16 cellular contexts compared by ENCODE assay signal in the genomic region with DNA sequence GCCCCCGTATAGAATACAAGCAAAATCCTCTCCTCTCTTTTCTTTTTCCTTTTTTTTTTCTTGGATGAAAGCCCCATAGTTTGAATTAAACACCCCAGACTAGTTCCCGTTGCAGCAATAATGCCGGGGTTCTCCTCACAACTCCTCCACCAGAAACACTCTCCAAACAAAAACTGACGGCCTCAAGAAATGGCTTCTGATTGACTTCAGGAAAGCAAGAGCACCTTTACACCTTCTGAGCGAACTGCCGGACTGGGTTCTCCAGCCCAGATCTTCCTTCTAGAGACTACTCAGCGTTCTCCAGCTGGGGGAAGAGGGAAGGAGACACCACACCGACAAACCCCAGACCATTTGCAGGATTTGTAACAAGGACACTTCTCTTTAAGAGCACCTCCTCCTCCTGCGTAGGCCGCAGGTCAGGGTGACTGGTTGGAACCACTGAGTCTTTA. TPM values are rescaled to one million over a fixed set of nuclear protein-coding genes. Genes with fewer than 3 reads are reported as not detected.
A peak's percentile ranks its signal among the peaks of the same experiment; 100 is the strongest.
DNase-seq lines count a peak whose midpoint lies in the region; ATAC-seq, FAIRE-seq and TF ChIP-seq lines count a peak whose summit lies in the region.
"Had no signal": no experiment of that assay in that cellular context is flagged by ENCODE, and none has a peak within 500 bp of the region (broad histone marks: within the 10 kb centered on the region; RNA-seq: fewer than 3 reads in every experiment).

No MANE protein-coding gene starts in this region.

- peak overlapping the region; percentile 95 for H3K9ac ChIP-seq in SK-N-SH
- no peak overlapping the region for H3K9ac ChIP-seq in rectal smooth muscle tissue (ENCODE audit: low read length)

- H3K4me2 ChIP-seq in SK-N-SH, result peak overlapping the region; percentile 96

- H3K36me3 ChIP-seq in SK-N-SH (replicated peaks in 1 of 2; ENCODE audit: control insufficient read depth in 1 of 2, insufficient read depth in 2 of 2, low read length in 1 of 2) (peaks cover 34 to 40% of the 10 kb centered on the region in 2 experiments), rectal smooth muscle tissue (ENCODE audit: control insufficient read depth, insufficient read depth, low read length) (peaks cover 11% of the 10 kb centered on the region)

- H3K79me2 ChIP-seq in SK-N-SH (ENCODE audit: insufficient read depth), result peaks cover 87% of the 10 kb centered on the region

- H3K27ac ChIP-seq in SK-N-SH (ENCODE audit: low read depth in 2 of 2, low read length in 1 of 2) (peak overlapping the region; percentile 99), rectal smooth muscle tissue (ENCODE audit: low read depth, low read length) (peak overlapping the region; percentile 99)

- POLR2A ChIA-PET in SK-N-SH (lab: Yijun Ruan, JAX), result interaction anchor here (0.5 to 11.7 kb wide), 7 partner anchors 11 to 483 kb away, joined by 3 to 160 read pairs (median 30); no protein-coding TSS in a partner anchor

- no peak for ATAC-seq in SK-N-SH treated with all-trans-retinoic acid at 6 μM for 48 hours

- H3F3A ChIP-seq in SK-N-SH (replicated peaks; ENCODE audit: insufficient read depth), result peaks cover 40% of the 10 kb centered on the region

- peak; percentile 17 for DNase-seq in SK-N-SH
- DNase-seq in SK-N-DZ (ENCODE audit: low spot score), result peak; percentile 47
- peak; percentile 70 for DNase-seq in fibroblast of villous mesenchyme (ENCODE audit: low read depth)
- no peak for DNase-seq in H54 (ENCODE audit: insufficient read length, low spot score)
- DNase-seq in stimulated activated CD4-positive, alpha-beta T cell treated with anti-CD3 and anti-CD28 coated beads, Interleukin-4, amount 100 ng/mL, for 24 hours, result no peak
- no peak for DNase-seq in germinal center (ENCODE audit: low spot score)
- DNase-seq: 8988T; activated effector memory CD4-positive, alpha-beta T cell treated with Interleukin-2 at 50 U/mL for 16 hours; foreskin melanocyte; GOT3; NCI-H1105 treated with DMSO at 0.1 percent for 48 hours; NCI-H446 had no signal

- FAIRE-seq in H54 (lab: Jason Lieb, UNC), result no peak

- WGBS in SK-N-SH (ENCODE audit: low lambda C conversion rate), result 12% methylated on average over 10 of the region's 10 CpGs

- TF ChIP-seq POLR2A in H54 (IDR thresholded peaks at IDR 0.05; ENCODE audit: low read depth, low read length), result no peak

- H3K27me3 ChIP-seq in SK-N-SH (ENCODE audit: insufficient read depth), result no peaks in the 10 kb centered on the region
- peaks cover 14% of the 10 kb centered on the region for H3K27me3 ChIP-seq in rectal smooth muscle tissue (ENCODE audit: control insufficient read depth, insufficient read depth, low read length)

- TF ChIP-seq RAD21 in SK-N-SH (IDR thresholded peaks at IDR 0.05; ENCODE audit: low read length), result no peak

- CTCF ChIA-PET in SK-N-SH (lab: Yijun Ruan, JAX), result interaction anchor here (1.4 to 4.7 kb wide), 5 partner anchors 11 to 484 kb away, joined by 3 to 20 read pairs (median 8); no protein-coding TSS in a partner anchor

- H4K20me1 ChIP-seq in SK-N-SH (ENCODE audit: insufficient read depth), result peaks cover 10% of the 10 kb centered on the region; the same call in 1 of the 2 replicates

- TF ChIP-seq CTCF in SK-N-SH (IDR thresholded peaks at IDR 0.05) (no peak), fibroblast of villous mesenchyme (IDR thresholded peaks at IDR 0.05; ENCODE audit: insufficient read depth, low read depth, low read length) (no peak)

- H3K4me1 ChIP-seq in SK-N-SH (ENCODE audit: control insufficient read depth in 1 of 2, insufficient read depth in 2 of 2, low read depth in 1 of 2, low read length in 1 of 2) (peaks cover 13 to 18% of the 10 kb centered on the region in 2 experiments), rectal smooth muscle tissue (ENCODE audit: control insufficient read depth, insufficient read depth, low read length) (peaks cover 14% of the 10 kb centered on the region)

- no peaks in the 10 kb centered on the region for H3K9me2 ChIP-seq in SK-N-SH

- H3K4me3 ChIP-seq in SK-N-SH (ENCODE audit: low read depth in 2 of 2, low read length in 1 of 2), result peak overlapping the region; percentile 61 to 92
- peak overlapping the region; percentile 97 for H3K4me3 ChIP-seq in fibroblast of villous mesenchyme (ENCODE audit: low read depth, low read length)
- peak overlapping the region; percentile 82 for H3K4me3 ChIP-seq in rectal smooth muscle tissue (ENCODE audit: low read length)

- no peaks in the 10 kb centered on the region for H3K9me3 ChIP-seq in SK-N-SH

- no peak overlapping the region for H2AFZ ChIP-seq in SK-N-SH (ENCODE audit: low read depth)

- no peak for TF ChIP-seq EP300 in SK-N-SH (IDR thresholded peaks at IDR 0.05; ENCODE audit: borderline replicate concordance in 1 of 2, low read depth in 1 of 2, low read length in 1 of 2)

TF ChIP-seq in SK-N-SH, 30 proteins besides CTCF, POLR2A, EP300 and RAD21 (continues in another document):
- TF ChIP-seq CHD2 (IDR thresholded peaks at IDR 0.05; ENCODE audit: low read length, partially characterized antibody) (no peak), FOSL2 (IDR thresholded peaks at IDR 0.05; ENCODE audit: borderline replicate concordance, low read depth) (no peak), POLR2AphosphoS5 (IDR thresholded peaks at IDR 0.05; ENCODE audit: low read depth, low read length) (no peak; the same call in 1 of the 2 replicates), YY1 (IDR thresholded peaks at IDR 0.05; ENCODE audit: low read depth) (0 out of 2 replicates have a peak, but pooled peaks have one; percentile 21), NFIC (IDR thresholded peaks at IDR 0.05; ENCODE audit: borderline replicate concordance) (no peak)
- TF ChIP-seq, protein P1, sequence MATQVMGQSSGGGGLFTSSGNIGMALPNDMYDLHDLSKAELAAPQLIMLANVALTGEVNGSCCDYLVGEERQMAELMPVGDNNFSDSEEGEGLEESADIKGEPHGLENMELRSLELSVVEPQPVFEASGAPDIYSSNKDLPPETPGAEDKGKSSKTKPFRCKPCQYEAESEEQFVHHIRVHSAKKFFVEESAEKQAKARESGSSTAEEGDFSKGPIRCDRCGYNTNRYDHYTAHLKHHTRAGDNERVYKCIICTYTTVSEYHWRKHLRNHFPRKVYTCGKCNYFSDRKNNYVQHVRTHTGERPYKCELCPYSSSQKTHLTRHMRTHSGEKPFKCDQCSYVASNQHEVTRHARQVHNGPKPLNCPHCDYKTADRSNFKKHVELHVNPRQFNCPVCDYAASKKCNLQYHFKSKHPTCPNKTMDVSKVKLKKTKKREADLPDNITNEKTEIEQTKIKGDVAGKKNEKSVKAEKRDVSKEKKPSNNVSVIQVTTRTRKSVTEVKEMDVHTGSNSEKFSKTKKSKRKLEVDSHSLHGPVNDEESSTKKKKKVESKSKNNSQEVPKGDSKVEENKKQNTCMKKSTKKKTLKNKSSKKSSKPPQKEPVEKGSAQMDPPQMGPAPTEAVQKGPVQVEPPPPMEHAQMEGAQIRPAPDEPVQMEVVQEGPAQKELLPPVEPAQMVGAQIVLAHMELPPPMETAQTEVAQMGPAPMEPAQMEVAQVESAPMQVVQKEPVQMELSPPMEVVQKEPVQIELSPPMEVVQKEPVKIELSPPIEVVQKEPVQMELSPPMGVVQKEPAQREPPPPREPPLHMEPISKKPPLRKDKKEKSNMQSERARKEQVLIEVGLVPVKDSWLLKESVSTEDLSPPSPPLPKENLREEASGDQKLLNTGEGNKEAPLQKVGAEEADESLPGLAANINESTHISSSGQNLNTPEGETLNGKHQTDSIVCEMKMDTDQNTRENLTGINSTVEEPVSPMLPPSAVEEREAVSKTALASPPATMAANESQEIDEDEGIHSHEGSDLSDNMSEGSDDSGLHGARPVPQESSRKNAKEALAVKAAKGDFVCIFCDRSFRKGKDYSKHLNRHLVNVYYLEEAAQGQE (IDR thresholded peaks at IDR 0.05; ENCODE audit: low read depth, low read length), result peak; percentile 25; the same call in 1 of the 2 replicates

TF ChIP-seq in SK-N-SH treated with all-trans-retinoic acid at 6 μM for 48 hours, 23 proteins besides CTCF, POLR2A, EP300 and RAD21 (continues in another document):
- TF ChIP-seq ZNF8 (CRISPR knock-in tag; IDR thresholded peaks at IDR 0.05) (no peak), ARNTL (CRISPR knock-in tag; IDR thresholded peaks at IDR 0.05; ENCODE audit: borderline replicate concordance, low read depth) (no peak), RARB (CRISPR knock-in tag; IDR thresholded peaks at IDR 0.05) (no peak), ISL1 (CRISPR knock-in tag; IDR thresholded peaks at IDR 0.05) (no peak), ESRRG (CRISPR knock-in tag; IDR thresholded peaks at IDR 0.05) (no peak), GLIS3 (CRISPR knock-in tag; IDR thresholded peaks at IDR 0.05) (no peak), ZC3H10 (CRISPR knock-in tag; IDR thresholded peaks at IDR 0.05) (no peak)
- TF ChIP-seq, protein P2, sequence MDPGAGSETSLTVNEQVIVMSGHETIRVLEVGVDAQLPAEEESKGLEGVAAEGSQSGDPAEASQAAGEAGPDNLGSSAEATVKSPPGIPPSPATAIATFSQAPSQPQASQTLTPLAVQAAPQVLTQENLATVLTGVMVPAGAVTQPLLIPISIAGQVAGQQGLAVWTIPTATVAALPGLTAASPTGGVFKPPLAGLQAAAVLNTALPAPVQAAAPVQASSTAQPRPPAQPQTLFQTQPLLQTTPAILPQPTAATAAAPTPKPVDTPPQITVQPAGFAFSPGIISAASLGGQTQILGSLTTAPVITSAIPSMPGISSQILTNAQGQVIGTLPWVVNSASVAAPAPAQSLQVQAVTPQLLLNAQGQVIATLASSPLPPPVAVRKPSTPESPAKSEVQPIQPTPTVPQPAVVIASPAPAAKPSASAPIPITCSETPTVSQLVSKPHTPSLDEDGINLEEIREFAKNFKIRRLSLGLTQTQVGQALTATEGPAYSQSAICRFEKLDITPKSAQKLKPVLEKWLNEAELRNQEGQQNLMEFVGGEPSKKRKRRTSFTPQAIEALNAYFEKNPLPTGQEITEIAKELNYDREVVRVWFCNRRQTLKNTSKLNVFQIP (CRISPR knock-in tag; IDR thresholded peaks at IDR 0.05; ENCODE audit: borderline replicate concordance, low read depth), result no peak
- TF ChIP-seq, protein P3, sequence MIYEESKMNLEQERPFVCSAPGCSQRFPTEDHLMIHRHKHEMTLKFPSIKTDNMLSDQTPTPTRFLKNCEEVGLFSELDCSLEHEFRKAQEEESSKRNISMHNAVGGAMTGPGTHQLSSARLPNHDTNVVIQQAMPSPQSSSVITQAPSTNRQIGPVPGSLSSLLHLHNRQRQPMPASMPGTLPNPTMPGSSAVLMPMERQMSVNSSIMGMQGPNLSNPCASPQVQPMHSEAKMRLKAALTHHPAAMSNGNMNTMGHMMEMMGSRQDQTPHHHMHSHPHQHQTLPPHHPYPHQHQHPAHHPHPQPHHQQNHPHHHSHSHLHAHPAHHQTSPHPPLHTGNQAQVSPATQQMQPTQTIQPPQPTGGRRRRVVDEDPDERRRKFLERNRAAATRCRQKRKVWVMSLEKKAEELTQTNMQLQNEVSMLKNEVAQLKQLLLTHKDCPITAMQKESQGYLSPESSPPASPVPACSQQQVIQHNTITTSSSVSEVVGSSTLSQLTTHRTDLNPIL (CRISPR knock-in tag; IDR thresholded peaks at IDR 0.05; ENCODE audit: low read depth), result no peak

RNA-seq across cellular contexts. Expression of a gene that starts 4.0 kb away (rescaled TPM):
- 94.2 and 106 TPM in 2 replicates for polyA plus RNA-seq in SK-N-SH (2012; rRNA removed)
- 129 and 139 TPM in 2 replicates for polyA plus RNA-seq in SK-N-SH (2012; cell fraction: cytosol; rRNA removed)
- polyA plus RNA-seq in SK-N-SH (2012; cell fraction: nucleus; rRNA removed), result 96.3 and 128 TPM in 2 replicates
- polyA plus RNA-seq in SK-N-DZ (2014; cell fraction: cytosol; rRNA removed), result 257 and 444 TPM in 2 replicates
- polyA plus RNA-seq in SK-N-DZ (2014; cell fraction: nucleus; rRNA removed), result 378 and 426 TPM in 2 replicates
- total RNA-seq in fibroblast of villous mesenchyme, result 45.4 and 71.7 TPM in 2 replicates
- total RNA-seq: HT-29, temporal lobe had no signal

Comparison
In these comparisons a context has a peak if more than half of its experiments do, and no peak if none do; other contexts are left out.
1. DNase-seq: peak in SK-N-SH (single experiment), SK-N-DZ (single experiment) and fibroblast of villous mesenchyme (single experiment); none in H54 (single experiment), stimulated activated CD4-positive, alpha-beta T cell treated with anti-CD3 and anti-CD28 coated beads, Interleukin-4, amount 100 ng/mL, for 24 hours (single experiment) and germinal center (single experiment).
2. Peak in every context shown above with its lines, with median percentiles within 50 percentile points of each other: H3K4me3 ChIP-seq.